1 cellular context compared by ENCODE assay signal in the genomic region with DNA sequence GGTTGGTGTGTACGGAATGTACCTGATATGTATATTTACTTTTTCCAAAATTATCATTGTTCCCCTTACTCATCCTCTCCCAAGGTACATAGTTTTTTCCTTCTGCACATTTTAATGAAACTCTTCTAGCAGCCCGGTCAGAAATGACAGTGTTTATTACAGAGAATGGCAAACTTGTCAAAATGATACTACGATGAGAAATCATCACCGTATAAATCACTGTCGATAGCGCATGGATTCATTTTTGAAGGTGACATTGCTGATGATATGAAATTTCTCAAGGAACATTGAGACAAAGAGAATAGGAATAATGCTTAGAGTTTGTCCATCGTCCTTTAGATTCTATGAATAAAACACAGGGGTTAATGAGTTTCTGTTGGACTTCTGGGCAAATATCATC.
TF ChIP-seq lines count a peak whose summit lies in the region.

No MANE protein-coding gene starts in this region.

TF ChIP-seq in GM12878, 131 proteins besides CTCF, POLR2A, EP300 and RAD21 (continued from another document):
- TF ChIP-seq, protein P1, sequence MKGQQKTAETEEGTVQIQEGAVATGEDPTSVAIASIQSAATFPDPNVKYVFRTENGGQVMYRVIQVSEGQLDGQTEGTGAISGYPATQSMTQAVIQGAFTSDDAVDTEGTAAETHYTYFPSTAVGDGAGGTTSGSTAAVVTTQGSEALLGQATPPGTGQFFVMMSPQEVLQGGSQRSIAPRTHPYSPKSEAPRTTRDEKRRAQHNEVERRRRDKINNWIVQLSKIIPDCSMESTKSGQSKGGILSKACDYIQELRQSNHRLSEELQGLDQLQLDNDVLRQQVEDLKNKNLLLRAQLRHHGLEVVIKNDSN (IDR thresholded peaks at IDR 0.05; ENCODE audit: borderline replicate concordance, extremely low read length, insufficient read depth, low read depth, low read length) = no peak
- TF ChIP-seq ZNF384 (IDR thresholded peaks at IDR 0.05; ENCODE audit: borderline replicate concordance, low read depth, low read length) = no peak
